Comparison of ENCODE assay signal across 1 cellular context in the genomic region with DNA sequence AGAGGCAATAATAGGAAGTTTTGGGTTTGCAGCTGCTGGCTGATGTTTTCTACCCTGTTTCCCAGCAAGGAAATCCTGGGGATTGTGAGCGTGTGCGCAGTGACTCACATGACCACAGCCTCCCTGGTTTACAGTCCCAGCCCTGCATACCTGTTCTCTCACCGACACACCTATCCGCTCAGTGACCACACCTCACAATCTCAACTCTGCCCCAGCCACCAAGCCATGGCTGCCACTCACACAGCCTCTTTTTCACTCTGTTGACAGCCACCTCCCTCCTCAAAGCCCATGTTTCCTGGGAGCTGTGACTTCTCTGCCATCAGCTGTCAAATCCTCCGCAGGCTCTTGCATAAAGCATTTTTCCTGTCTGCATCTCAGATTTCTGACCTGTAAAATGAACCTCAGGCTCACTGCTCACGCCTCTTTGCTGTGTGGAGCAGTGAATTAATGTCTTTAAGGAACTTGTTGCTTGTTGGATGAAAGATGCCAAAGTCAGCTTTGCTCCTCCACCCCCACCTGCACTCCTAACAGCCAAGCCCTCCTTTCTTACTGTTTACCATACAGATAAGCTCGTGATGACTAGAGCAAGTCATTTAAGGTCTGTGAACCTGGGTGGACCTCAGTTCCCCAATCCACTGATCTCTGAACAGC.
TF ChIP-seq lines count a peak whose summit lies in the region.

No MANE protein-coding gene starts in this region.

TF ChIP-seq in HepG2, 621 proteins besides CTCF, POLR2A, EP300 and RAD21 (continued from another document):
- TF ChIP-seq ZNF569 (CRISPR knock-in tag; IDR thresholded peaks at IDR 0.05; ENCODE audit: borderline replicate concordance) (no peak), ZFP36L2 (CRISPR knock-in tag; IDR thresholded peaks at IDR 0.05) (no peak)
